16 cellular contexts compared by ENCODE assay signal in genomic region chr22:41983516-41983915, GRCh38. TPM values are rescaled to one million over a fixed set of nuclear protein-coding genes. Genes with fewer than 3 reads are reported as not detected.
DNase-seq lines count a peak whose midpoint lies in the region; ATAC-seq, FAIRE-seq and TF ChIP-seq lines count a peak whose summit lies in the region.
"Had no signal": no experiment of that assay in that cellular context is flagged by ENCODE, and none has a peak within 500 bp of the region (broad histone marks: within the 10 kb centered on the region; RNA-seq: fewer than 3 reads in every experiment).

No MANE protein-coding gene starts in this region.

- peaks cover 2% of the 10 kb centered on the region for H3K27me3 ChIP-seq in bronchial epithelial cell (ENCODE audit: control insufficient read depth, insufficient read depth, low read length)
- H3K27me3 ChIP-seq in HepG2 (ENCODE audit: control insufficient read depth in 1 of 2, insufficient read depth in 2 of 2, low read length in 2 of 2) = peaks cover 1 to 38% of the 10 kb centered on the region in 2 experiments; a peak in 3 of 5 replicates
- H3K27me3 ChIP-seq: MG63 had no signal

- TF ChIP-seq CTCF in AG09319 (IDR thresholded peaks at IDR 0.05; ENCODE audit: low read depth, low read length) = no peak
- TF ChIP-seq CTCF in bronchial epithelial cell (IDR thresholded peaks at IDR 0.05; ENCODE audit: insufficient read depth, low read length, severe bottlenecking) = no peak
- TF ChIP-seq CTCF in HepG2 (CRISPR knock-in tag; IDR thresholded peaks at IDR 0.05) = no peak
- TF ChIP-seq CTCF in progenitor cell of endocrine pancreas (IDR thresholded peaks at IDR 0.05; ENCODE audit: unreplicated experiment) = no peak

- FAIRE-seq in bronchial epithelial cell (lab: Jason Lieb, UNC) = peak; percentile 87
- FAIRE-seq in HepG2 (lab: Jason Lieb, UNC) = no peak
- FAIRE-seq: small intestine had no signal

- H2AFZ ChIP-seq in HepG2 (ENCODE audit: low read length) = no peak overlapping the region

- 13% methylated on average over 4 of the region's 4 CpGs for WGBS in HepG2 (ENCODE audit: low lambda C conversion rate)

- H3K4me3 Mint-ChIP-seq in progenitor cell of endocrine pancreas (ENCODE audit: low read depth) = no peak overlapping the region
- H3K4me3 Mint-ChIP-seq: memory B cell; stimulated activated naive CD8-positive, alpha-beta T cell treated with anti-CD3 and anti-CD28 coated beads, Interleukin-15, amount 100 ng/mL, for 72 hours; WTC11 had no signal

- DNase-seq in AG09319 (ENCODE audit: extremely low read depth, low read depth) (peak; percentile 69), LHCN-M2 (ENCODE audit: low read depth) (peak; percentile 11), bronchial epithelial cell (ENCODE audit: low read depth) (peak; percentile 12), HepG2 (ENCODE audit: low spot score) (no peak), NCI-H446 (lab: John Stamatoyannopoulos, UW) (no peak), progenitor cell of endocrine pancreas (ENCODE audit: low spot score, unreplicated experiment) (no peak), NCI-H526 treated with DMSO at 0.1 percent for 48 hours (lab: John Stamatoyannopoulos, UW) (no peak)
- no peak for DNase-seq in stimulated activated CD8-positive, alpha-beta memory T cell treated with anti-CD3 and anti-CD28 coated beads, Interleukin-4, amount 100 ng/mL, for 48 hours
- DNase-seq: activated naive CD4-positive, alpha-beta T cell treated with anti-CD3 and anti-CD28 coated beads, Interleukin-2, amount 50 U/mL, for 16 hours; MG63; small intestine; stimulated activated naive CD8-positive, alpha-beta T cell treated with anti-CD3 and anti-CD28 coated beads, Interleukin-15, amount 100 ng/mL, for 72 hours had no signal

- H3K27ac Mint-ChIP-seq in progenitor cell of endocrine pancreas = no peak overlapping the region
- H3K27ac Mint-ChIP-seq: memory B cell; stimulated activated naive CD8-positive, alpha-beta T cell treated with anti-CD3 and anti-CD28 coated beads, Interleukin-15, amount 100 ng/mL, for 72 hours; WTC11 had no signal

- H3K4me1 ChIP-seq in HepG2 (ENCODE audit: insufficient read depth, low read length) = no peaks in the 10 kb centered on the region

- no peak for ATAC-seq in HepG2
- ATAC-seq: stimulated activated naive CD8-positive, alpha-beta T cell treated with anti-CD3 and anti-CD28 coated beads, Interleukin-15, amount 100 ng/mL, for 72 hours; WTC11 had no signal

- no peak for TF ChIP-seq RAD21 in HepG2 (CRISPR knock-in tag; IDR thresholded peaks at IDR 0.05)

- TF ChIP-seq POLR2A in HepG2 (IDR thresholded peaks at IDR 0.05; ENCODE audit: insufficient read depth in 1 of 2, low read depth in 2 of 2, low read length in 2 of 2) = no peak

- in situ Hi-C loops in HepG2 (cut with HindIII; ENCODE audit: extremely low pct_ligation_motif_present, low pct_unique_long_range_greater_than_20kb) = no loop called here

- H3K36me3 ChIP-seq in bronchial epithelial cell (ENCODE audit: control insufficient read depth, insufficient read depth, low read length) (no peaks in the 10 kb centered on the region), HepG2 (replicated peaks in 1 of 2; ENCODE audit: control insufficient read depth in 1 of 2, insufficient read depth in 2 of 2, low read length in 2 of 2) (no peaks in the 10 kb centered on the region)
- H3K36me3 ChIP-seq: cardiac muscle cell, MG63, neutrophil had no signal

- H4K20me1 ChIP-seq in HepG2 (ENCODE audit: insufficient read depth, low read length) = no peaks in the 10 kb centered on the region

- no TSS peak for BruUV-seq in HepG2 (replicated peaks; lab: Mats Ljungman, UMichigan)

- TF ChIP-seq EP300 in HepG2 (IDR thresholded peaks at IDR 0.05; ENCODE audit: low read depth in 2 of 2, low read length in 2 of 2) (no peak), HepG2 (CRISPR knock-in tag; IDR thresholded peaks at IDR 0.05; ENCODE audit: borderline replicate concordance) (no peak)

- no peak overlapping the region for H3K4me2 ChIP-seq in HepG2 (ENCODE audit: low read depth, low read length)

- CTCF ChIA-PET in HepG2 (lab: Yijun Ruan, JAX; ENCODE audit: low intra/inter-chr PET ratio, low total read pairs) = no interaction called here

- intact Hi-C loops in HepG2 (cut with micrococcal nuclease; ENCODE audit: unreplicated experiment) = no loop called here

- no peaks in the 10 kb centered on the region for H3K4me1 Mint-ChIP-seq in progenitor cell of endocrine pancreas (ENCODE audit: low read depth)
- H3K4me1 Mint-ChIP-seq: stimulated activated naive CD8-positive, alpha-beta T cell treated with anti-CD3 and anti-CD28 coated beads, Interleukin-15, amount 100 ng/mL, for 72 hours; WTC11 had no signal

- H3K4me3 ChIP-seq in bronchial epithelial cell (ENCODE audit: low read depth, low read length) = no peak overlapping the region
- no peak overlapping the region for H3K4me3 ChIP-seq in HepG2 (replicated peaks in 1 of 3; ENCODE audit: insufficient read depth in 1 of 3, low read depth in 2 of 3, low read length in 3 of 3)
- H3K4me3 ChIP-seq: cardiac muscle cell, MG63 had no signal

- H3K9me3 ChIP-seq in HepG2 (ENCODE audit: low read length) = no peaks in the 10 kb centered on the region
- H3K9me3 ChIP-seq: MG63, neutrophil had no signal

- no peaks in the 10 kb centered on the region for H3K9me3 Mint-ChIP-seq in progenitor cell of endocrine pancreas (ENCODE audit: low read depth)
- H3K9me3 Mint-ChIP-seq: memory B cell; stimulated activated naive CD8-positive, alpha-beta T cell treated with anti-CD3 and anti-CD28 coated beads, Interleukin-15, amount 100 ng/mL, for 72 hours; WTC11 had no signal

- peaks cover 1% of the 10 kb centered on the region for H3K27me3 Mint-ChIP-seq in progenitor cell of endocrine pancreas

- POLR2A ChIA-PET in HepG2 (lab: Yijun Ruan, JAX) = no interaction called here

- H3K79me2 ChIP-seq in HepG2 (ENCODE audit: insufficient read depth, low read length) = no peaks in the 10 kb centered on the region

- H3K9ac ChIP-seq in HepG2 (ENCODE audit: insufficient read depth, low read depth, low read length) = no peak overlapping the region

- H3K27ac ChIP-seq in HepG2 (ENCODE audit: extremely low read length, insufficient read depth, low read length) = no peak overlapping the region
- H3K27ac ChIP-seq: cardiac muscle cell, neutrophil had no signal

- H3K36me3 Mint-ChIP-seq in progenitor cell of endocrine pancreas (ENCODE audit: insufficient read depth) = peaks cover 5% of the 10 kb centered on the region

RNA-seq across cellular contexts. Expression of gene SEPTIN3, which starts 14.3 kb away (rescaled TPM):
- not detected in 2 replicates for total RNA-seq in LHCN-M2 (2014; rRNA removed)
- polyA plus RNA-seq in LHCN-M2 (2012) = 0.02 TPM
- total RNA-seq in bronchial epithelial cell = under 0.01 TPM in 2 replicates
- not detected in 2 replicates for total RNA-seq in HepG2 (2016; rRNA removed; fragmentation: Illumina TruSeq; extraction: Trizol)
- total RNA-seq in HepG2 (2016; cell fraction: cytosol; rRNA removed; fragmentation: Illumina TruSeq; extraction: Trizol; ENCODE audit: low read depth) = not detected in 2 replicates
- not detected in 2 replicates for total RNA-seq in HepG2 (2016; cell fraction: insoluble cytoplasmic fraction; rRNA removed; fragmentation: Illumina TruSeq; extraction: Trizol)
- 0.03 TPM in 1 of 2 replicates, not detected in the other for total RNA-seq in HepG2 (2016; cell fraction: membrane; rRNA removed; fragmentation: Illumina TruSeq; extraction: Trizol)
- total RNA-seq in HepG2 (2016; cell fraction: nucleus; rRNA removed; fragmentation: Illumina TruSeq; extraction: Trizol) = not detected in 2 replicates
- polyA plus RNA-seq in HepG2 (2011; rRNA removed) = 0.04 and 0.08 TPM in 2 replicates
- 0.01 and 0.04 TPM in 2 replicates for polyA plus RNA-seq in HepG2 (2011; cell fraction: cytosol; rRNA removed)
- 0.14 TPM in 1 of 2 replicates, not detected in the other for polyA plus RNA-seq in HepG2 (2011; cell fraction: nucleus; rRNA removed)
- 0.08 TPM in 1 of 2 replicates, not detected in the other for polyA plus RNA-seq in HepG2 (2012)
- polyA plus RNA-seq in HepG2 (2016; cell fraction: cytosol; fragmentation: Illumina TruSeq; extraction: Trizol; ENCODE audit: low read depth) = not detected in 2 replicates
- polyA plus RNA-seq in HepG2 (2016; cell fraction: insoluble cytoplasmic fraction; fragmentation: Illumina TruSeq; extraction: Trizol; ENCODE audit: low read depth) = 0.07 TPM in 1 of 2 replicates, not detected in the other
- 0.07 TPM in 1 of 2 replicates, not detected in the other for polyA plus RNA-seq in HepG2 (2016; cell fraction: membrane; fragmentation: Illumina TruSeq; extraction: Trizol; ENCODE audit: low read depth)
- 0.09 TPM in 1 of 2 replicates, not detected in the other for polyA plus RNA-seq in HepG2 (2016; cell fraction: nucleus; fragmentation: Illumina TruSeq; extraction: Trizol; ENCODE audit: insufficient read depth, low read depth)
- polyA minus RNA-seq in HepG2 (2011; rRNA and poly(A)+ RNA removed; ENCODE audit: low replicate concordance) = 0.04 and 2.7 TPM in 2 replicates
- polyA minus RNA-seq in HepG2 (2011; cell fraction: cytosol; rRNA and poly(A)+ RNA removed) = not detected in 2 replicates
- polyA minus RNA-seq in HepG2 (2011; cell fraction: nucleus; rRNA and poly(A)+ RNA removed) = not detected in 2 replicates
- 24.4 and 25.1 TPM in 2 replicates for total RNA-seq in progenitor cell of endocrine pancreas

RNA-seq across cellular contexts. Expression of gene WBP2NL, which starts 15.1 kb away (rescaled TPM):
- total RNA-seq in LHCN-M2 (2014; rRNA removed) = not detected in 2 replicates
- not detected for polyA plus RNA-seq in LHCN-M2 (2012)
- total RNA-seq in bronchial epithelial cell = 0.26 and 0.77 TPM in 2 replicates
- not detected in 2 replicates for total RNA-seq in HepG2 (2016; rRNA removed; fragmentation: Illumina TruSeq; extraction: Trizol)
- total RNA-seq in HepG2 (2016; cell fraction: cytosol; rRNA removed; fragmentation: Illumina TruSeq; extraction: Trizol; ENCODE audit: low read depth) = not detected in 2 replicates
- not detected in 2 replicates for total RNA-seq in HepG2 (2016; cell fraction: insoluble cytoplasmic fraction; rRNA removed; fragmentation: Illumina TruSeq; extraction: Trizol)
- not detected in 2 replicates for total RNA-seq in HepG2 (2016; cell fraction: membrane; rRNA removed; fragmentation: Illumina TruSeq; extraction: Trizol)
- total RNA-seq in HepG2 (2016; cell fraction: nucleus; rRNA removed; fragmentation: Illumina TruSeq; extraction: Trizol) = not detected in 2 replicates
- not detected in 2 replicates for polyA plus RNA-seq in HepG2 (2011; rRNA removed)
- not detected in 2 replicates for polyA plus RNA-seq in HepG2 (2011; cell fraction: cytosol; rRNA removed)
- polyA plus RNA-seq in HepG2 (2011; cell fraction: nucleus; rRNA removed) = not detected in 2 replicates
- not detected in 2 replicates for polyA plus RNA-seq in HepG2 (2012)
- polyA plus RNA-seq in HepG2 (2016; cell fraction: cytosol; fragmentation: Illumina TruSeq; extraction: Trizol; ENCODE audit: low read depth) = not detected in 2 replicates
- polyA plus RNA-seq in HepG2 (2016; cell fraction: insoluble cytoplasmic fraction; fragmentation: Illumina TruSeq; extraction: Trizol; ENCODE audit: low read depth) = not detected in 2 replicates
- polyA plus RNA-seq in HepG2 (2016; cell fraction: membrane; fragmentation: Illumina TruSeq; extraction: Trizol; ENCODE audit: low read depth) = not detected in 2 replicates
- not detected in 2 replicates for polyA plus RNA-seq in HepG2 (2016; cell fraction: nucleus; fragmentation: Illumina TruSeq; extraction: Trizol; ENCODE audit: insufficient read depth, low read depth)
- 0.96 TPM in 1 of 2 replicates, not detected in the other for polyA minus RNA-seq in HepG2 (2011; rRNA and poly(A)+ RNA removed; ENCODE audit: low replicate concordance)
- not detected in 2 replicates for polyA minus RNA-seq in HepG2 (2011; cell fraction: cytosol; rRNA and poly(A)+ RNA removed)
- polyA minus RNA-seq in HepG2 (2011; cell fraction: nucleus; rRNA and poly(A)+ RNA removed) = not detected in 2 replicates
- total RNA-seq in progenitor cell of endocrine pancreas = not detected in 2 replicates
- total RNA-seq: cardiac muscle cell, WTC11 had no signal
- polyA plus RNA-seq: cardiac muscle cell had no signal

RNA-seq across cellular contexts. Expression of gene CENPM, which starts 36.6 kb away (rescaled TPM):
- total RNA-seq in LHCN-M2 (2014; rRNA removed) = 47.1 and 56.0 TPM in 2 replicates
- polyA plus RNA-seq in LHCN-M2 (2012) = 48.3 TPM
- total RNA-seq in bronchial epithelial cell = 1.3 and 3.5 TPM in 2 replicates
- 37.3 and 41.8 TPM in 2 replicates for total RNA-seq in HepG2 (2016; rRNA removed; fragmentation: Illumina TruSeq; extraction: Trizol)
- total RNA-seq in HepG2 (2016; cell fraction: cytosol; rRNA removed; fragmentation: Illumina TruSeq; extraction: Trizol; ENCODE audit: low read depth) = 13.0 and 13.7 TPM in 2 replicates
- 37.1 and 38.5 TPM in 2 replicates for total RNA-seq in HepG2 (2016; cell fraction: insoluble cytoplasmic fraction; rRNA removed; fragmentation: Illumina TruSeq; extraction: Trizol)
- 17.3 and 25.3 TPM in 2 replicates for total RNA-seq in HepG2 (2016; cell fraction: membrane; rRNA removed; fragmentation: Illumina TruSeq; extraction: Trizol)
- total RNA-seq in HepG2 (2016; cell fraction: nucleus; rRNA removed; fragmentation: Illumina TruSeq; extraction: Trizol) = 25.4 and 26.0 TPM in 2 replicates
- polyA plus RNA-seq in HepG2 (2011; rRNA removed) = 10.6 and 11.2 TPM in 2 replicates
- polyA plus RNA-seq in HepG2 (2011; cell fraction: cytosol; rRNA removed) = 6.7 and 15.2 TPM in 2 replicates
- 15.5 and 21.0 TPM in 2 replicates for polyA plus RNA-seq in HepG2 (2011; cell fraction: nucleus; rRNA removed)
- polyA plus RNA-seq in HepG2 (2012) = 4.9 and 8.1 TPM in 2 replicates
- polyA plus RNA-seq in HepG2 (2016; cell fraction: cytosol; fragmentation: Illumina TruSeq; extraction: Trizol; ENCODE audit: low read depth) = 11.6 and 12.9 TPM in 2 replicates
- 35.7 and 42.0 TPM in 2 replicates for polyA plus RNA-seq in HepG2 (2016; cell fraction: insoluble cytoplasmic fraction; fragmentation: Illumina TruSeq; extraction: Trizol; ENCODE audit: low read depth)
- 15.9 TPM in 2 replicates for polyA plus RNA-seq in HepG2 (2016; cell fraction: membrane; fragmentation: Illumina TruSeq; extraction: Trizol; ENCODE audit: low read depth)
- polyA plus RNA-seq in HepG2 (2016; cell fraction: nucleus; fragmentation: Illumina TruSeq; extraction: Trizol; ENCODE audit: insufficient read depth, low read depth) = 29.0 and 31.5 TPM in 2 replicates
- 31.7 and 74.0 TPM in 2 replicates for polyA minus RNA-seq in HepG2 (2011; rRNA and poly(A)+ RNA removed; ENCODE audit: low replicate concordance)
- 4.4 and 9.0 TPM in 2 replicates for polyA minus RNA-seq in HepG2 (2011; cell fraction: cytosol; rRNA and poly(A)+ RNA removed)
- polyA minus RNA-seq in HepG2 (2011; cell fraction: nucleus; rRNA and poly(A)+ RNA removed) = 7.8 and 10.3 TPM in 2 replicates
- 16.4 and 16.9 TPM in 2 replicates for total RNA-seq in progenitor cell of endocrine pancreas

RNA-seq across cellular contexts. Expression of gene TNFRSF13C, which starts 56.9 kb away (rescaled TPM):
- total RNA-seq in LHCN-M2 (2014; rRNA removed) (0.17 TPM in 1 of 2 replicates, not detected in the other), bronchial epithelial cell (under 0.01 TPM in 2 replicates), HepG2 (2016; rRNA removed; fragmentation: Illumina TruSeq; extraction: Trizol) (0.11 TPM in 1 of 2 replicates, not detected in the other), progenitor cell of endocrine pancreas (1.3 and 1.6 TPM in 2 replicates)
- 0.06 TPM for polyA plus RNA-seq in LHCN-M2 (2012)
- 0.10 TPM in 1 of 2 replicates, not detected in the other for total RNA-seq in HepG2 (2016; cell fraction: cytosol; rRNA removed; fragmentation: Illumina TruSeq; extraction: Trizol; ENCODE audit: low read depth)
- total RNA-seq in HepG2 (2016; cell fraction: insoluble cytoplasmic fraction; rRNA removed; fragmentation: Illumina TruSeq; extraction: Trizol) = 0.17 TPM in 1 of 2 replicates, not detected in the other
- 0.07 and 0.09 TPM in 2 replicates for total RNA-seq in HepG2 (2016; cell fraction: membrane; rRNA removed; fragmentation: Illumina TruSeq; extraction: Trizol)
- 0.25 and 0.38 TPM in 2 replicates for total RNA-seq in HepG2 (2016; cell fraction: nucleus; rRNA removed; fragmentation: Illumina TruSeq; extraction: Trizol)
- polyA plus RNA-seq in HepG2 (2011; rRNA removed) = 0.22 and 0.29 TPM in 2 replicates
- polyA plus RNA-seq in HepG2 (2011; cell fraction: cytosol; rRNA removed) = 0.03 and 0.04 TPM in 2 replicates
- 1.2 and 1.7 TPM in 2 replicates for polyA plus RNA-seq in HepG2 (2011; cell fraction: nucleus; rRNA removed)
- polyA plus RNA-seq in HepG2 (2012) = 0.16 and 0.31 TPM in 2 replicates
- not detected in 2 replicates for polyA plus RNA-seq in HepG2 (2016; cell fraction: cytosol; fragmentation: Illumina TruSeq; extraction: Trizol; ENCODE audit: low read depth)
- 0.05 TPM in 1 of 2 replicates, not detected in the other for polyA plus RNA-seq in HepG2 (2016; cell fraction: insoluble cytoplasmic fraction; fragmentation: Illumina TruSeq; extraction: Trizol; ENCODE audit: low read depth)
- 0.05 and 0.06 TPM in 2 replicates for polyA plus RNA-seq in HepG2 (2016; cell fraction: membrane; fragmentation: Illumina TruSeq; extraction: Trizol; ENCODE audit: low read depth)
- polyA plus RNA-seq in HepG2 (2016; cell fraction: nucleus; fragmentation: Illumina TruSeq; extraction: Trizol; ENCODE audit: insufficient read depth, low read depth) = 1.1 and 1.2 TPM in 2 replicates
- 0.46 and 1.4 TPM in 2 replicates for polyA minus RNA-seq in HepG2 (2011; rRNA and poly(A)+ RNA removed; ENCODE audit: low replicate concordance)
- polyA minus RNA-seq in HepG2 (2011; cell fraction: cytosol; rRNA and poly(A)+ RNA removed) = 0.20 TPM in 1 of 2 replicates, not detected in the other
- polyA minus RNA-seq in HepG2 (2011; cell fraction: nucleus; rRNA and poly(A)+ RNA removed) = 0.26 and 0.37 TPM in 2 replicates

Comparison
In these comparisons a context has a peak if more than half of its experiments do, and no peak if none do; other contexts are left out.
1. DNase-seq: peak in AG09319 (single experiment), LHCN-M2 (single experiment) and bronchial epithelial cell (single experiment); none in HepG2 (single experiment), NCI-H446 (0 of 2), stimulated activated CD8-positive, alpha-beta memory T cell treated with anti-CD3 and anti-CD28 coated beads, Interleukin-4, amount 100 ng/mL, for 48 hours (single experiment), progenitor cell of endocrine pancreas (single experiment) and NCI-H526 treated with DMSO at 0.1 percent for 48 hours (single experiment).
2. RNA of gene SEPTIN3, which starts 14.3 kb away (total RNA-seq): 24.4 to 25.1 TPM in progenitor cell of endocrine pancreas; 0.03 TPM in HepG2, not detected in LHCN-M2 and under 0.01 TPM in bronchial epithelial cell; every median in the first group is over 10 times any median in the second.